8 cellular contexts compared by ENCODE assay signal in the genomic region with DNA sequence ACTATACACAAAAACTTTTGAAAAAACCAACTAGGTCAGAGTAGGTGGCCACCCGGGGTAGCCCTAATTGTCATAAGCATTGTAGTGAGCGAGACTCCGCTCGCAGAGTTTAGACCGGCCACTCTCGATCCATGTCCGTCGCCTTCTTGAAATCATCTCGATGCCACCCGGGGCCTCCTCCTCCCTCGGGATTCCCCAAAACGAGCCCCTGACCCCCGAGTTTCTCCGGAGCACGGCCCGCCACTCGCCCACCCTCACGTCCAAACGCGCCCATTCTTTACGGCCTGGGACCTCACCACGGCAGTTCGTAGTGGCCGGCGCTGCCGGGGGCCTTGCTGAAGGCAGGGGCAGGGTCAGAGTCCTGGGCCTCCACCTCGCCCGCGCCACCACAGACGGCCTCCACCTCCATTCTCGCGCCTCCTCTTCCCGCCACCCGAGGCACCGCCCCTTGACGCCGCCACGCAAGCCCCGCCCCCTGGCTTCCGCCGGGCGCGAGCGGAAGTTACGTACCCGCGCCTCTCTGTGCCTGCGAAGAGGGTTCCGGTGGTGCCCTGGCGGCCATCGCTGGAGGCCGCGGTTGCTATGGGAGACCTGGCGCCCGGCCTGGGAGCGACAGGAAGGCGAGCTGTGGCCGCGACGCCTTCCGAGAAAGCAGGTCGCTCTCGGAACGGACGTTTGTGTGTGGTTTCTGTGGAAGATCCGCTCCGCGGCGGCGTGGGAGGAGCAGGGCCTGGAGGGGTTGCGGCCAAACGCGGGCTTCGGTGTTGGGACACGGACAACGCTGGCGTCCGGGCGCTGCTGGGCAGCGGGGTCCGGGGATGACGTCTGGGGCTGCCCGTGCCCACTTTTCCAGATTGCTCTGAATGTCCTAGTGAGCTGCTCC. TPM values are rescaled to one million over a fixed set of nuclear protein-coding genes. Genes with fewer than 3 reads are reported as not detected.
A peak's percentile ranks its signal among the peaks of the same experiment; 100 is the strongest.
DNase-seq lines count a peak whose midpoint lies in the region; ATAC-seq, FAIRE-seq and TF ChIP-seq lines count a peak whose summit lies in the region.

A gene (minus strand): TSS at position 425 of the 883 bp plus-strand sequence. CDS start 16 bp downstream, at position 409.

- peak within 1 kb of the TSS; percentile 74 for H3K27ac ChIP-seq in keratinocyte (ENCODE audit: control insufficient read depth, insufficient read depth, low read length)

- dilution Hi-C loops in keratinocyte (cut with MboI; ENCODE audit: extremely low pct_ligation_motif_present, low sequenced_read_pairs) = no loop called here

- peak; percentile 91 for ATAC-seq in HG03196 (IDR thresholded peaks at IDR 0.05; ENCODE audit: unreplicated experiment)
- ATAC-seq in activated CD4-positive, CD25-positive, alpha-beta regulatory T cell treated with anti-CD3 and anti-CD28 coated beads, Interleukin-2, amount 50 U/mL, for 24 hours = peak; percentile 97 to 98

- in situ Hi-C loops in GM18951 (cut with MboI; ENCODE audit: low sequenced_read_pairs, unreplicated experiment) = no loop called here

- no peaks in the 10 kb centered on the region for H4K20me1 ChIP-seq in keratinocyte (ENCODE audit: control insufficient read depth, extremely low read depth, insufficient read depth, low read length)

- FAIRE-seq in keratinocyte (lab: Jason Lieb, UNC) = no peak

- H3K79me2 ChIP-seq in keratinocyte (ENCODE audit: control insufficient read depth, insufficient read depth, low read length) = peaks cover 15% of the 10 kb centered on the region

- DNase-seq in AG09319 (ENCODE audit: extremely low read depth, low read depth) (peak; percentile 88), NCI-H345 treated with DMSO at 0.1 percent for 48 hours (lab: John Stamatoyannopoulos, UW; ENCODE audit: unreplicated experiment) (peak; percentile 93), cerebellar cortex (ENCODE audit: low spot score) (peak; percentile 96), keratinocyte (ENCODE audit: low read depth, low spot score) (peak; percentile 62)
- peak; percentile 95 to 96 for DNase-seq in stimulated activated CD4-positive, alpha-beta T cell treated with anti-CD3 and anti-CD28 coated beads, Interleukin-15, amount 100 ng/mL, for 1 hour (ENCODE audit: low read depth in 1 of 2, low spot score in 1 of 2)

- no peaks in the 10 kb centered on the region for H3K27me3 ChIP-seq in keratinocyte (ENCODE audit: control insufficient read depth, extremely low read depth, insufficient read depth, low read length)

- peaks cover 5 to 7% of the 10 kb centered on the region in 2 experiments for H3K36me3 ChIP-seq in keratinocyte (ENCODE audit: control insufficient read depth in 2 of 2, extremely low read depth in 1 of 2, insufficient read depth in 2 of 2, low read length in 2 of 2)

- no peaks in the 10 kb centered on the region for H3K9me3 ChIP-seq in keratinocyte (ENCODE audit: control insufficient read depth, low read depth, low read length)

- H2AFZ ChIP-seq in keratinocyte (ENCODE audit: control insufficient read depth, low read length) = peak within 1 kb of the TSS; percentile 85

- H3K9me1 ChIP-seq in keratinocyte (ENCODE audit: control insufficient read depth, extremely low read depth, insufficient read depth, low read length) = no peaks in the 10 kb centered on the region

- H3K4me1 ChIP-seq in keratinocyte (ENCODE audit: control insufficient read depth, extremely low read depth, insufficient read depth, low read length) = peaks cover 8% of the 10 kb centered on the region

- H3K9ac ChIP-seq in keratinocyte (ENCODE audit: control insufficient read depth, extremely low read depth, insufficient read depth, low read length) = peak within 1 kb of the TSS; percentile 85

- H3K4me2 ChIP-seq in keratinocyte (ENCODE audit: control insufficient read depth, extremely low read depth, insufficient read depth, low read depth, low read length) = peak within 1 kb of the TSS; percentile 91

- peak within 1 kb of the TSS; percentile 68 to 98 (median 89) for H3K4me3 ChIP-seq in keratinocyte (ENCODE audit: control insufficient read depth in 2 of 3, extremely low read depth in 1 of 3, insufficient read depth in 2 of 3, low read depth in 1 of 3, low read length in 3 of 3)

- TF ChIP-seq CTCF in AG09319 (IDR thresholded peaks at IDR 0.05; ENCODE audit: low read depth, low read length) = no peak; the same call in 1 of the 2 replicates
- TF ChIP-seq CTCF in keratinocyte (optimal IDR thresholded peaks at IDR 0.05 in 1 of 3, IDR thresholded peaks at IDR 0.05 in 1 of 3, conservative IDR thresholded peaks at IDR 0.05 in 1 of 3; ENCODE audit: extremely low read depth in 1 of 3, insufficient read depth in 2 of 3, low read length in 3 of 3) = peak in 1 of 3 experiments; percentile 10

- TF ChIP-seq POLR2A in GM18951 (IDR thresholded peaks at IDR 0.05; ENCODE audit: extremely low read depth, insufficient read depth, insufficient read length) = peak; percentile 76

RNA-seq across cellular contexts. Expression of the gene that starts here (rescaled TPM):
- 14.5 to 24.9 TPM (median 24.7 TPM) in 3 replicates for polyA plus RNA-seq in keratinocyte
- 12.6 TPM for polyA plus RNA-seq in keratinocyte (2011; ENCODE audit: low read depth)
- 15.3 and 16.2 TPM in 2 replicates for polyA plus RNA-seq in keratinocyte (2011; cell fraction: cytosol; rRNA removed)
- 10.3 and 11.2 TPM in 2 replicates for polyA plus RNA-seq in keratinocyte (2011; cell fraction: nucleus; rRNA removed)
- 8.9 and 30.6 TPM in 2 replicates for polyA plus RNA-seq in keratinocyte (2012; ENCODE audit: low replicate concordance)
- polyA minus RNA-seq in keratinocyte = 18.9 to 38.2 TPM (median 29.1 TPM) in 3 replicates
- polyA minus RNA-seq in keratinocyte (2011; cell fraction: cytosol; rRNA and poly(A)+ RNA removed) = 11.1 TPM
- polyA minus RNA-seq in keratinocyte (2011; cell fraction: nucleus; rRNA and poly(A)+ RNA removed) = 4.7 and 8.5 TPM in 2 replicates

Comparison
In these comparisons a context has a peak if more than half of its experiments do, and no peak if none do; other contexts are left out.
1. Peak in every context shown above with its lines: DNase-seq, ATAC-seq, H3K4me3 ChIP-seq and H3K27ac ChIP-seq.